In the genomic region with DNA sequence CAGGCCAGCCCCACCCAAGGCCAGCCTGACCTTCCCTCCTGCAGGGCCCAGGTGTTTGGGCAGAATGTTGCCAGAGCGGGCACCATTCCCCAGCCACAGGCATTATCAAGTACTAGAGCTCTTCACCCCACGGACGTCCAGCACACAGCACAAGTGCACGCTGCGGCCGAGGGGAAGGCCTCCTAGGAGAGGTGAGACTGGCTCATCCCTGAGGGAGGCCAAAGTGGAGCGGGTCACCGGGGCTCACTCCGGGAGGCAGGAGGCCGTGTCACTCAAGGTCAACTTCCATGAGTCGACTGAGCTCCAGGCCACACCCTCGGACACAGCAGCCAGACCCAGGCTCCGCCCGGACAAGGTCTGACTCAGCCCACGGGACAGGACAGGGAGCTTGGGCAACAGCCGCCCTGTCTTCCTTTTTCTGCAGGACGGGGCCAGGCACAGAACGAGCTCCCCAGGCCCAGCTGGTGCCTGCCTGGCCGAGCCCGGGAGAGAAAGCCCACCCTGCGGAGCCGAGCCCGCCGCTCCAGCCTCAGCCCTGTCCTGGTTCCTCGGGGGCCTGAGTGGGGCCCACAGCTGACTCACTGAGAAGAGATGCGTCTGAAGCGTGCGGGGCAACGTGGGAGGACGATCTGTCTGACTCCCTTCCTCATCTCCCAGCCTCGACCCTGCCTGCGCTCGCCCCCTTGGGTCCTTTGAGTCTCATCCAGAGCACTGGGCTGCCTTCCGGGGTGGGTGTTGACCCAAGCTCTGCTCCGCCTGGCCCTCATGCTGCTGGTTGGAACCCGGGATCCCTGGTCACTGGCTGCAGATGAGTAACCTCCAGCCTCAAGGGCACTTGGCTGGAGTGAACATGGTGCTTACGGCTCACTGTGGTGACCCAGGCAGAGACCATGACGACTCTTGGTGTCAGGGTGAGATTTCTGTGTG, we compare ENCODE assay signal across 8 cellular contexts. TPM values are rescaled to one million over a fixed set of nuclear protein-coding genes. Genes with fewer than 3 reads are reported as not detected.
DNase-seq lines count a peak whose midpoint lies in the region; ATAC-seq and TF ChIP-seq lines count a peak whose summit lies in the region.

No MANE protein-coding gene starts in this region.

- H3K4me1 ChIP-seq in GM23248 (ENCODE audit: insufficient read depth) (peaks cover 22% of the 10 kb centered on the region), gastrocnemius medialis (peaks cover 16 to 28% of the 10 kb centered on the region in 2 donors)

- DNase-seq in GM23248 (peak; percentile 98), SW480 (ENCODE audit: low spot score) (peak; percentile 71), Right ventricle myocardium superior (peak; percentile 96), gastrocnemius medialis (peak; percentile 95 to 97), NCI-H1417 (lab: John Stamatoyannopoulos, UW) (no peak)
- DNase-seq in activated CD4-positive, CD25-positive, alpha-beta regulatory T cell (lab: John Stamatoyannopoulos, UW) = no peak
- DNase-seq in stimulated activated CD4-positive, alpha-beta T cell treated with anti-CD3 and anti-CD28 coated beads, Interleukin-15, amount 100 ng/mL, for 24 hours = no peak

- H3K4me2 ChIP-seq in GM23248 (ENCODE audit: unreplicated experiment) = peak overlapping the region; percentile 76

- H3K79me2 ChIP-seq in GM23248 (ENCODE audit: insufficient read depth) = no peaks in the 10 kb centered on the region

- H4K20me1 ChIP-seq in GM23248 (ENCODE audit: insufficient read depth) = no peaks in the 10 kb centered on the region

- H3K27ac ChIP-seq in GM23248 (peak overlapping the region; percentile 96), gastrocnemius medialis (peak overlapping the region; percentile 79 to 93 (median 92))

- 24 to 26% methylated on average over 35 to 38 of the region's 38 CpGs for WGBS in GM23248 (ENCODE audit: low coverage in 1 of 2, low lambda C conversion rate in 2 of 2, missing lambda C conversion rate in 2 of 2), 2 experiments

- H3K36me3 ChIP-seq in GM23248 (ENCODE audit: low read depth) (no peaks in the 10 kb centered on the region), gastrocnemius medialis (no peaks in the 10 kb centered on the region)

- H3K9ac ChIP-seq in GM23248 = peak overlapping the region; percentile 76

- in situ Hi-C loops in GM23248 (cut with MboI) (no loop called here), gastrocnemius medialis (cut with MboI; ENCODE audit: low sequenced_read_pairs in 4 of 4) (no loop called here)

- H3K27me3 ChIP-seq in GM23248 (replicated peaks; ENCODE audit: insufficient read depth) (no peaks in the 10 kb centered on the region), gastrocnemius medialis (no peaks in the 10 kb centered on the region)

- H2AFZ ChIP-seq in GM23248 = peak overlapping the region; percentile 63

- peak; percentile 76 to 82 for TF ChIP-seq POLR2A in gastrocnemius medialis (IDR thresholded peaks at IDR 0.05)

- ATAC-seq in Right ventricle myocardium superior (ENCODE audit: poor library complexity) = peak; percentile 85
- peak; percentile 86 to 94 for ATAC-seq in gastrocnemius medialis
- ATAC-seq in HG03521 (IDR thresholded peaks at IDR 0.05; ENCODE audit: unreplicated experiment) = no peak

- no peak for TF ChIP-seq CTCF in gastrocnemius medialis (IDR thresholded peaks at IDR 0.05 in 4 of 5, conservative IDR thresholded peaks at IDR 0.05 in 1 of 5)

- peak overlapping the region; percentile 66 for H3K4me3 ChIP-seq in GM23248
- H3K4me3 ChIP-seq in gastrocnemius medialis = peak overlapping the region; percentile 48 to 74 (median 54)

- no peaks in the 10 kb centered on the region for H3K9me3 ChIP-seq in GM23248 (ENCODE audit: low read depth)
- H3K9me3 ChIP-seq in gastrocnemius medialis = no peaks in the 10 kb centered on the region

- H3K9me2 ChIP-seq in GM23248 (ENCODE audit: insufficient read depth) = no peaks in the 10 kb centered on the region

- intact Hi-C loops in Right ventricle myocardium superior (cut with DNase I) = no loop called here
- intact Hi-C loops in gastrocnemius medialis (cut with DNase I; ENCODE audit: low total_unique reads) = loop anchor here (1.0 to 10.0 kb wide), 3 partner anchors 95 to 487 kb away; a partner anchor contains a TSS

- peaks cover 12% of the 10 kb centered on the region; the same call in 1 of the 2 replicates for H3F3A ChIP-seq in GM23248 (ENCODE audit: insufficient read depth)

RNA-seq across cellular contexts. Expression of a gene that starts 1.6 kb away (rescaled TPM):
- 9.1 and 12.5 TPM in 2 replicates for total RNA-seq in GM23248 (2014; rRNA removed; shearing (Covaris generic))
- 5.2 and 5.3 TPM in 2 replicates for polyA plus RNA-seq in GM23248 (2016; fragmentation: Nextera tagmentation; extraction: Ambion mirVana)
- total RNA-seq in Right ventricle myocardium superior (14.6 TPM), gastrocnemius medialis (1 to 10 TPM; 1.3 to 3.4 (median 2.2) TPM)

RNA-seq across cellular contexts. Expression of a gene that starts 13.0 kb away (rescaled TPM):
- total RNA-seq in GM23248 (2014; rRNA removed; shearing (Covaris generic)) = 14.9 and 21.9 TPM in 2 replicates
- 24.5 and 29.3 TPM in 2 replicates for polyA plus RNA-seq in GM23248 (2016; fragmentation: Nextera tagmentation; extraction: Ambion mirVana)
- total RNA-seq in Right ventricle myocardium superior = 3.7 TPM
- total RNA-seq in gastrocnemius medialis = 10 to 100 TPM in 1 of 4 donors, 1 to 10 TPM in 3; 1.3 to 20.3 (median 3.6) TPM

RNA-seq across cellular contexts. Expression of a gene that starts 13.2 kb away (rescaled TPM):
- total RNA-seq in GM23248 (2014; rRNA removed; shearing (Covaris generic)) = 15.6 and 26.3 TPM in 2 replicates
- polyA plus RNA-seq in GM23248 (2016; fragmentation: Nextera tagmentation; extraction: Ambion mirVana) = 472 and 478 TPM in 2 replicates
- total RNA-seq in Right ventricle myocardium superior (1,145 TPM), gastrocnemius medialis (100 to 1,000 TPM in 1 of 4 donors, 10 to 100 TPM in 3; 24.7 to 172 (median 91.5) TPM)

RNA-seq across cellular contexts. Expression of a gene that starts 18.3 kb away (rescaled TPM):
- total RNA-seq in GM23248 (2014; rRNA removed; shearing (Covaris generic)) = 26.0 and 36.9 TPM in 2 replicates
- 21.0 TPM in 2 replicates for polyA plus RNA-seq in GM23248 (2016; fragmentation: Nextera tagmentation; extraction: Ambion mirVana)
- total RNA-seq in Right ventricle myocardium superior (20.8 TPM), gastrocnemius medialis (10 to 100 TPM; 14.5 to 31.9 (median 21.6) TPM)

Comparison
In these comparisons a context has a peak if more than half of its experiments do, and no peak if none do; other contexts are left out.
1. DNase-seq: peak in GM23248 (single experiment), SW480 (single experiment), Right ventricle myocardium superior (single experiment) and gastrocnemius medialis (2 of 2); none in activated CD4-positive, CD25-positive, alpha-beta regulatory T cell (0 of 4), NCI-H1417 (0 of 3) and stimulated activated CD4-positive, alpha-beta T cell treated with anti-CD3 and anti-CD28 coated beads, Interleukin-15, amount 100 ng/mL, for 24 hours (single experiment).